Comparison of ENCODE assay signal across 1 cellular context in genomic region chr6:85483041-85483700, GRCh38.
A peak's percentile ranks its signal among the peaks of the same experiment; 100 is the strongest.
TF ChIP-seq lines count a peak whose summit lies in the region.

No MANE protein-coding gene starts in this region.

TF ChIP-seq in K562, 482 proteins besides CTCF, POLR2A, EP300 and RAD21 (continued from another document):
- TF ChIP-seq RERE (CRISPR knock-in tag; IDR thresholded peaks at IDR 0.05; ENCODE audit: borderline replicate concordance) (no peak), DEAF1 (CRISPR knock-in tag; IDR thresholded peaks at IDR 0.05) (peak; percentile 50), ELF1 (tag; IDR thresholded peaks at IDR 0.05) (0 out of 2 replicates have a peak, but pooled peaks have one; percentile 6), TBL1XR1 (IDR thresholded peaks at IDR 0.05; ENCODE audit: low read length in 2 of 2) (peak in 1 of 2 experiments; percentile 40; a peak in 1 of 4 replicates), RFX5 (IDR thresholded peaks at IDR 0.05; ENCODE audit: low read depth, low read length) (no peak), SP1 (CRISPR knock-in tag; IDR thresholded peaks at IDR 0.05) (peak; percentile 70), PKNOX1 (IDR thresholded peaks at IDR 0.05) (peak; percentile 26; the same call in 1 of the 2 replicates), SMC3 (conservative IDR thresholded peaks at IDR 0.05; ENCODE audit: insufficient read depth, low read depth, low read length) (peak; percentile 85), XRCC5 (IDR thresholded peaks at IDR 0.05; ENCODE audit: low read depth, low read length) (peak; percentile 50; the same call in 1 of the 2 replicates), KLF16 (IDR thresholded peaks at IDR 0.05) (peak; percentile 57; the same call in 1 of the 2 replicates), SPI1 (IDR thresholded peaks at IDR 0.05; ENCODE audit: borderline replicate concordance, low read depth, low read length) (peak; percentile 29; the same call in 1 of the 2 replicates), RB1 (IDR thresholded peaks at IDR 0.05; ENCODE audit: low read depth) (peak; percentile 37; the same call in 1 of the 2 replicates)
